1 cellular context compared by ENCODE assay signal in genomic region chr14:80941241-80942157, GRCh38.
TF ChIP-seq lines count a peak whose summit lies in the region.

Gene CEP128 (minus strand): TSS chr14:80941738.

TF ChIP-seq in GM12878, 131 proteins besides CTCF, POLR2A, EP300 and RAD21 (continued from another document):
- TF ChIP-seq, protein P1, sequence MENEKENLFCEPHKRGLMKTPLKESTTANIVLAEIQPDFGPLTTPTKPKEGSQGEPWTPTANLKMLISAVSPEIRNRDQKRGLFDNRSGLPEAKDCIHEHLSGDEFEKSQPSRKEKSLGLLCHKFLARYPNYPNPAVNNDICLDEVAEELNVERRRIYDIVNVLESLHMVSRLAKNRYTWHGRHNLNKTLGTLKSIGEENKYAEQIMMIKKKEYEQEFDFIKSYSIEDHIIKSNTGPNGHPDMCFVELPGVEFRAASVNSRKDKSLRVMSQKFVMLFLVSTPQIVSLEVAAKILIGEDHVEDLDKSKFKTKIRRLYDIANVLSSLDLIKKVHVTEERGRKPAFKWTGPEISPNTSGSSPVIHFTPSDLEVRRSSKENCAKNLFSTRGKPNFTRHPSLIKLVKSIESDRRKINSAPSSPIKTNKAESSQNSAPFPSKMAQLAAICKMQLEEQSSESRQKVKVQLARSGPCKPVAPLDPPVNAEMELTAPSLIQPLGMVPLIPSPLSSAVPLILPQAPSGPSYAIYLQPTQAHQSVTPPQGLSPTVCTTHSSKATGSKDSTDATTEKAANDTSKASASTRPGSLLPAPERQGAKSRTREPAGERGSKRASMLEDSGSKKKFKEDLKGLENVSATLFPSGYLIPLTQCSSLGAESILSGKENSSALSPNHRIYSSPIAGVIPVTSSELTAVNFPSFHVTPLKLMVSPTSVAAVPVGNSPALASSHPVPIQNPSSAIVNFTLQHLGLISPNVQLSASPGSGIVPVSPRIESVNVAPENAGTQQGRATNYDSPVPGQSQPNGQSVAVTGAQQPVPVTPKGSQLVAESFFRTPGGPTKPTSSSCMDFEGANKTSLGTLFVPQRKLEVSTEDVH (IDR thresholded peaks at IDR 0.05; ENCODE audit: low read depth, partially characterized antibody): no peak
- TF ChIP-seq, protein P2, sequence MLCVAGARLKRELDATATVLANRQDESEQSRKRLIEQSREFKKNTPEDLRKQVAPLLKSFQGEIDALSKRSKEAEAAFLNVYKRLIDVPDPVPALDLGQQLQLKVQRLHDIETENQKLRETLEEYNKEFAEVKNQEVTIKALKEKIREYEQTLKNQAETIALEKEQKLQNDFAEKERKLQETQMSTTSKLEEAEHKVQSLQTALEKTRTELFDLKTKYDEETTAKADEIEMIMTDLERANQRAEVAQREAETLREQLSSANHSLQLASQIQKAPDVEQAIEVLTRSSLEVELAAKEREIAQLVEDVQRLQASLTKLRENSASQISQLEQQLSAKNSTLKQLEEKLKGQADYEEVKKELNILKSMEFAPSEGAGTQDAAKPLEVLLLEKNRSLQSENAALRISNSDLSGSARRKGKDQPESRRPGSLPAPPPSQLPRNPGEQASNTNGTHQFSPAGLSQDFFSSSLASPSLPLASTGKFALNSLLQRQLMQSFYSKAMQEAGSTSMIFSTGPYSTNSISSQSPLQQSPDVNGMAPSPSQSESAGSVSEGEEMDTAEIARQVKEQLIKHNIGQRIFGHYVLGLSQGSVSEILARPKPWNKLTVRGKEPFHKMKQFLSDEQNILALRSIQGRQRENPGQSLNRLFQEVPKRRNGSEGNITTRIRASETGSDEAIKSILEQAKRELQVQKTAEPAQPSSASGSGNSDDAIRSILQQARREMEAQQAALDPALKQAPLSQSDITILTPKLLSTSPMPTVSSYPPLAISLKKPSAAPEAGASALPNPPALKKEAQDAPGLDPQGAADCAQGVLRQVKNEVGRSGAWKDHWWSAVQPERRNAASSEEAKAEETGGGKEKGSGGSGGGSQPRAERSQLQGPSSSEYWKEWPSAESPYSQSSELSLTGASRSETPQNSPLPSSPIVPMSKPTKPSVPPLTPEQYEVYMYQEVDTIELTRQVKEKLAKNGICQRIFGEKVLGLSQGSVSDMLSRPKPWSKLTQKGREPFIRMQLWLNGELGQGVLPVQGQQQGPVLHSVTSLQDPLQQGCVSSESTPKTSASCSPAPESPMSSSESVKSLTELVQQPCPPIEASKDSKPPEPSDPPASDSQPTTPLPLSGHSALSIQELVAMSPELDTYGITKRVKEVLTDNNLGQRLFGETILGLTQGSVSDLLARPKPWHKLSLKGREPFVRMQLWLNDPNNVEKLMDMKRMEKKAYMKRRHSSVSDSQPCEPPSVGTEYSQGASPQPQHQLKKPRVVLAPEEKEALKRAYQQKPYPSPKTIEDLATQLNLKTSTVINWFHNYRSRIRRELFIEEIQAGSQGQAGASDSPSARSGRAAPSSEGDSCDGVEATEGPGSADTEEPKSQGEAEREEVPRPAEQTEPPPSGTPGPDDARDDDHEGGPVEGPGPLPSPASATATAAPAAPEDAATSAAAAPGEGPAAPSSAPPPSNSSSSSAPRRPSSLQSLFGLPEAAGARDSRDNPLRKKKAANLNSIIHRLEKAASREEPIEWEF (IDR thresholded peaks at IDR 0.05; ENCODE audit: insufficient replicate concordance, low read depth, low read length): no peak
- no peak for TF ChIP-seq TBL1XR1 (IDR thresholded peaks at IDR 0.05; ENCODE audit: low read depth, low read length)
- TF ChIP-seq SPI1 (IDR thresholded peaks at IDR 0.05; ENCODE audit: borderline replicate concordance, insufficient read depth, low read depth, low read length): peak; percentile 42; the same call in 1 of the 2 replicates
- TF ChIP-seq, protein P3, sequence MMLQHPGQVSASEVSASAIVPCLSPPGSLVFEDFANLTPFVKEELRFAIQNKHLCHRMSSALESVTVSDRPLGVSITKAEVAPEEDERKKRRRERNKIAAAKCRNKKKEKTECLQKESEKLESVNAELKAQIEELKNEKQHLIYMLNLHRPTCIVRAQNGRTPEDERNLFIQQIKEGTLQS (IDR thresholded peaks at IDR 0.05; ENCODE audit: borderline replicate concordance, extremely low read depth, low read depth, low read length): no peak
- 0 out of 2 replicates have a peak, but pooled peaks have one; percentile 45 for TF ChIP-seq POLR2AphosphoS5 (IDR thresholded peaks at IDR 0.05; ENCODE audit: low read length)
- no peak for TF ChIP-seq PBX3 (IDR thresholded peaks at IDR 0.05; ENCODE audit: insufficient replicate concordance, low read depth, low read length)
- no peak for TF ChIP-seq ZNF274 (IDR thresholded peaks at IDR 0.05; ENCODE audit: insufficient read depth, insufficient read length)
- TF ChIP-seq STAT3 (IDR thresholded peaks at IDR 0.05; ENCODE audit: low read depth, low read length): no peak
- no peak for TF ChIP-seq POLR2AphosphoS2 (IDR thresholded peaks at IDR 0.05; ENCODE audit: low read depth, low read length)
- TF ChIP-seq YY1 (IDR thresholded peaks at IDR 0.05; ENCODE audit: low read depth, low read length): peak; percentile 78; the same call in 1 of the 2 replicates
- TF ChIP-seq LARP7 (IDR thresholded peaks at IDR 0.05): peak; percentile 31; the same call in 1 of the 2 replicates
- TF ChIP-seq, protein P4, sequence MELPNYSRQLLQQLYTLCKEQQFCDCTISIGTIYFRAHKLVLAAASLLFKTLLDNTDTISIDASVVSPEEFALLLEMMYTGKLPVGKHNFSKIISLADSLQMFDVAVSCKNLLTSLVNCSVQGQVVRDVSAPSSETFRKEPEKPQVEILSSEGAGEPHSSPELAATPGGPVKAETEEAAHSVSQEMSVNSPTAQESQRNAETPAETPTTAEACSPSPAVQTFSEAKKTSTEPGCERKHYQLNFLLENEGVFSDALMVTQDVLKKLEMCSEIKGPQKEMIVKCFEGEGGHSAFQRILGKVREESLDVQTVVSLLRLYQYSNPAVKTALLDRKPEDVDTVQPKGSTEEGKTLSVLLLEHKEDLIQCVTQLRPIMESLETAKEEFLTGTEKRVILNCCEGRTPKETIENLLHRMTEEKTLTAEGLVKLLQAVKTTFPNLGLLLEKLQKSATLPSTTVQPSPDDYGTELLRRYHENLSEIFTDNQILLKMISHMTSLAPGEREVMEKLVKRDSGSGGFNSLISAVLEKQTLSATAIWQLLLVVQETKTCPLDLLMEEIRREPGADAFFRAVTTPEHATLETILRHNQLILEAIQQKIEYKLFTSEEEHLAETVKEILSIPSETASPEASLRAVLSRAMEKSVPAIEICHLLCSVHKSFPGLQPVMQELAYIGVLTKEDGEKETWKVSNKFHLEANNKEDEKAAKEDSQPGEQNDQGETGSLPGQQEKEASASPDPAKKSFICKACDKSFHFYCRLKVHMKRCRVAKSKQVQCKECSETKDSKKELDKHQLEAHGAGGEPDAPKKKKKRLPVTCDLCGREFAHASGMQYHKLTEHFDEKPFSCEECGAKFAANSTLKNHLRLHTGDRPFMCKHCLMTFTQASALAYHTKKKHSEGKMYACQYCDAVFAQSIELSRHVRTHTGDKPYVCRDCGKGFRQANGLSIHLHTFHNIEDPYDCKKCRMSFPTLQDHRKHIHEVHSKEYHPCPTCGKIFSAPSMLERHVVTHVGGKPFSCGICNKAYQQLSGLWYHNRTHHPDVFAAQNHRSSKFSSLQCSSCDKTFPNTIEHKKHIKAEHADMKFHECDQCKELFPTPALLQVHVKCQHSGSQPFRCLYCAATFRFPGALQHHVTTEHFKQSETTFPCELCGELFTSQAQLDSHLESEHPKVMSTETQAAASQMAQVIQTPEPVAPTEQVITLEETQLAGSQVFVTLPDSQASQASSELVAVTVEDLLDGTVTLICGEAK (IDR thresholded peaks at IDR 0.05; ENCODE audit: borderline replicate concordance): peak; percentile 39; the same call in 1 of the 2 replicates
- no peak for TF ChIP-seq KAT2A (conservative IDR thresholded peaks at IDR 0.05; ENCODE audit: control insufficient read depth, low read depth, low read length)
- no peak for TF ChIP-seq SMAD1 (IDR thresholded peaks at IDR 0.05; ENCODE audit: low read depth, partially characterized antibody)
- TF ChIP-seq CREM (IDR thresholded peaks at IDR 0.05; ENCODE audit: low read depth): peak; percentile 88
- TF ChIP-seq, protein P5, sequence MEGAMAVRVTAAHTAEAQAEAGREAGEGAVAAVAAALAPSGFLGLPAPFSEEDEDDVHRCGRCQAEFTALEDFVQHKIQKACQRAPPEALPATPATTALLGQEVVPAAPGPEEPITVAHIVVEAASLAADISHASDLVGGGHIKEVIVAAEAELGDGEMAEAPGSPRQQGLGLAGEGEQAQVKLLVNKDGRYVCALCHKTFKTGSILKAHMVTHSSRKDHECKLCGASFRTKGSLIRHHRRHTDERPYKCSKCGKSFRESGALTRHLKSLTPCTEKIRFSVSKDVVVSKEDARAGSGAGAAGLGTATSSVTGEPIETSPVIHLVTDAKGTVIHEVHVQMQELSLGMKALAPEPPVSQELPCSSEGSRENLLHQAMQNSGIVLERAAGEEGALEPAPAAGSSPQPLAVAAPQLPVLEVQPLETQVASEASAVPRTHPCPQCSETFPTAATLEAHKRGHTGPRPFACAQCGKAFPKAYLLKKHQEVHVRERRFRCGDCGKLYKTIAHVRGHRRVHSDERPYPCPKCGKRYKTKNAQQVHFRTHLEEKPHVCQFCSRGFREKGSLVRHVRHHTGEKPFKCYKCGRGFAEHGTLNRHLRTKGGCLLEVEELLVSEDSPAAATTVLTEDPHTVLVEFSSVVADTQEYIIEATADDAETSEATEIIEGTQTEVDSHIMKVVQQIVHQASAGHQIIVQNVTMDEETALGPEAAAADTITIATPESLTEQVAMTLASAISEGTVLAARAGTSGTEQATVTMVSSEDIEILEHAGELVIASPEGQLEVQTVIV (IDR thresholded peaks at IDR 0.05; ENCODE audit: borderline replicate concordance, partially characterized antibody): no peak
- TF ChIP-seq, protein P6, sequence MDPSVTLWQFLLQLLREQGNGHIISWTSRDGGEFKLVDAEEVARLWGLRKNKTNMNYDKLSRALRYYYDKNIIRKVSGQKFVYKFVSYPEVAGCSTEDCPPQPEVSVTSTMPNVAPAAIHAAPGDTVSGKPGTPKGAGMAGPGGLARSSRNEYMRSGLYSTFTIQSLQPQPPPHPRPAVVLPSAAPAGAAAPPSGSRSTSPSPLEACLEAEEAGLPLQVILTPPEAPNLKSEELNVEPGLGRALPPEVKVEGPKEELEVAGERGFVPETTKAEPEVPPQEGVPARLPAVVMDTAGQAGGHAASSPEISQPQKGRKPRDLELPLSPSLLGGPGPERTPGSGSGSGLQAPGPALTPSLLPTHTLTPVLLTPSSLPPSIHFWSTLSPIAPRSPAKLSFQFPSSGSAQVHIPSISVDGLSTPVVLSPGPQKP (IDR thresholded peaks at IDR 0.05; ENCODE audit: low read depth, low read length): no peak
- TF ChIP-seq BHLHE40 (IDR thresholded peaks at IDR 0.05; ENCODE audit: borderline replicate concordance in 1 of 2, low read depth in 2 of 2, low read length in 1 of 2): 0 out of 4 replicates have a peak, but pooled peaks of 1 of the 2 experiments have one; percentile 30
- no peak for TF ChIP-seq SP1 (IDR thresholded peaks at IDR 0.05; ENCODE audit: low read depth, low read length)
- TF ChIP-seq GATAD2B (conservative IDR thresholded peaks at IDR 0.05; ENCODE audit: low read depth): no peak
- TF ChIP-seq MYC (IDR thresholded peaks at IDR 0.05; ENCODE audit: insufficient read depth, insufficient read length, insufficient replicate concordance, low read length, severe bottlenecking): no peak
- TF ChIP-seq SUPT20H (IDR thresholded peaks at IDR 0.05; ENCODE audit: borderline replicate concordance, control insufficient read depth, low read depth, low read length): no peak
- no peak for TF ChIP-seq TCF3 (IDR thresholded peaks at IDR 0.05; ENCODE audit: borderline replicate concordance, insufficient read depth, low read depth, low read length)
- TF ChIP-seq, protein P7, sequence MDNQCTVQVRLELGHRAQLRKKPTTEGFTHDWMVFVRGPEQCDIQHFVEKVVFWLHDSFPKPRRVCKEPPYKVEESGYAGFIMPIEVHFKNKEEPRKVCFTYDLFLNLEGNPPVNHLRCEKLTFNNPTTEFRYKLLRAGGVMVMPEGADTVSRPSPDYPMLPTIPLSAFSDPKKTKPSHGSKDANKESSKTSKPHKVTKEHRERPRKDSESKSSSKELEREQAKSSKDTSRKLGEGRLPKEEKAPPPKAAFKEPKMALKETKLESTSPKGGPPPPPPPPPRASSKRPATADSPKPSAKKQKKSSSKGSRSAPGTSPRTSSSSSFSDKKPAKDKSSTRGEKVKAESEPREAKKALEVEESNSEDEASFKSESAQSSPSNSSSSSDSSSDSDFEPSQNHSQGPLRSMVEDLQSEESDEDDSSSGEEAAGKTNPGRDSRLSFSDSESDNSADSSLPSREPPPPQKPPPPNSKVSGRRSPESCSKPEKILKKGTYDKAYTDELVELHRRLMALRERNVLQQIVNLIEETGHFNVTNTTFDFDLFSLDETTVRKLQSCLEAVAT (IDR thresholded peaks at IDR 0.05): no peak
- TF ChIP-seq, protein P8, sequence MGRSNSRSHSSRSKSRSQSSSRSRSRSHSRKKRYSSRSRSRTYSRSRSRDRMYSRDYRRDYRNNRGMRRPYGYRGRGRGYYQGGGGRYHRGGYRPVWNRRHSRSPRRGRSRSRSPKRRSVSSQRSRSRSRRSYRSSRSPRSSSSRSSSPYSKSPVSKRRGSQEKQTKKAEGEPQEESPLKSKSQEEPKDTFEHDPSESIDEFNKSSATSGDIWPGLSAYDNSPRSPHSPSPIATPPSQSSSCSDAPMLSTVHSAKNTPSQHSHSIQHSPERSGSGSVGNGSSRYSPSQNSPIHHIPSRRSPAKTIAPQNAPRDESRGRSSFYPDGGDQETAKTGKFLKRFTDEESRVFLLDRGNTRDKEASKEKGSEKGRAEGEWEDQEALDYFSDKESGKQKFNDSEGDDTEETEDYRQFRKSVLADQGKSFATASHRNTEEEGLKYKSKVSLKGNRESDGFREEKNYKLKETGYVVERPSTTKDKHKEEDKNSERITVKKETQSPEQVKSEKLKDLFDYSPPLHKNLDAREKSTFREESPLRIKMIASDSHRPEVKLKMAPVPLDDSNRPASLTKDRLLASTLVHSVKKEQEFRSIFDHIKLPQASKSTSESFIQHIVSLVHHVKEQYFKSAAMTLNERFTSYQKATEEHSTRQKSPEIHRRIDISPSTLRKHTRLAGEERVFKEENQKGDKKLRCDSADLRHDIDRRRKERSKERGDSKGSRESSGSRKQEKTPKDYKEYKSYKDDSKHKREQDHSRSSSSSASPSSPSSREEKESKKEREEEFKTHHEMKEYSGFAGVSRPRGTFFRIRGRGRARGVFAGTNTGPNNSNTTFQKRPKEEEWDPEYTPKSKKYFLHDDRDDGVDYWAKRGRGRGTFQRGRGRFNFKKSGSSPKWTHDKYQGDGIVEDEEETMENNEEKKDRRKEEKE (IDR thresholded peaks at IDR 0.05): no peak
- TF ChIP-seq, protein P9, sequence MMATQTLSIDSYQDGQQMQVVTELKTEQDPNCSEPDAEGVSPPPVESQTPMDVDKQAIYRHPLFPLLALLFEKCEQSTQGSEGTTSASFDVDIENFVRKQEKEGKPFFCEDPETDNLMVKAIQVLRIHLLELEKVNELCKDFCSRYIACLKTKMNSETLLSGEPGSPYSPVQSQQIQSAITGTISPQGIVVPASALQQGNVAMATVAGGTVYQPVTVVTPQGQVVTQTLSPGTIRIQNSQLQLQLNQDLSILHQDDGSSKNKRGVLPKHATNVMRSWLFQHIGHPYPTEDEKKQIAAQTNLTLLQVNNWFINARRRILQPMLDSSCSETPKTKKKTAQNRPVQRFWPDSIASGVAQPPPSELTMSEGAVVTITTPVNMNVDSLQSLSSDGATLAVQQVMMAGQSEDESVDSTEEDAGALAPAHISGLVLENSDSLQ (IDR thresholded peaks at IDR 0.05): no peak
